In the genomic region with DNA sequence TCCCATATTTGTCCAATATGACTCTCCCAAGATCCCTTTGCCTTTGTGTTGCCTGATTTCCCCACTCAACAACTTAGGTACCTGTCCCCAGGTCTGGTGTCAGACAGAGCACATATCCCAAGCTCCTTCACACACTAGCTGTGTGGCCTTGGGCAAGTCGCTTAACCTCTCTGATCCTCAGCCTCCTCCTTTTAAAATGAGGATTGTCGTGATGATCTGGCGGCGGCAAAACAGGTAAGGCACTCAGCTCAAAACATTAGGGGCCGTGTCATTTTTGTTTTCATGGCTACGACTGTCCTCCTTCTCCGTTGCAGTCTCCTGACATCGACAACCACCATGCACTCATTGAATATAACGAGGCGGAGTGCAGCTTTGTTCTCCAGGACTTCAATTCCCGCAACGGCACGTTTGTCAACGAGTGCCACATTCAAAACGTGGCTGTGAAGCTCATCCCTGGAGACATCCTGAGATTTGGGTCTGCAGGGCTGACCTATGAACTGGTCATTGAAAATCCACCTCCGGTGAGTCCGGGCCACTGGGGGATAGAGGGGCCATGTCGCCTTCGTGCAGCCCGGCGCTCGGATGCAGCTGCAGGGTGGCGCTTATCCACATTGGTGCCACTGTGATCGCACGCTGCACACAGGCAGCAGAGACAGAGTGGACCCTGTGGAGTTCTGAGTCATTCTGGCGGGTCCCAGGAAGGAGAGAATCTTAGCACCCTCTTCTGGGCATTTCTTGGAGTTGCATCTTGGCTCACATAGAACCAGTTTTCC, we compare ENCODE assay signal across 1 cellular context.
A peak's percentile ranks its signal among the peaks of the same experiment; 100 is the strongest.
TF ChIP-seq lines count a peak whose summit lies in the region.

No MANE protein-coding gene starts in this region.

TF ChIP-seq in K562, 482 proteins besides CTCF, POLR2A, EP300 and RAD21 (continued from another document):
- 0 out of 2 replicates have a peak, but pooled peaks have one; percentile 23 for TF ChIP-seq TEAD4 (IDR thresholded peaks at IDR 0.05; ENCODE audit: low read length)
- TF ChIP-seq TEAD4 (CRISPR knock-in tag; IDR thresholded peaks at IDR 0.05; ENCODE audit: borderline replicate concordance): no peak
- TF ChIP-seq ZNF785 (CRISPR knock-in tag; IDR thresholded peaks at IDR 0.05): no peak
- peak; percentile 43; the same call in 1 of the 2 replicates for TF ChIP-seq XRCC5 (IDR thresholded peaks at IDR 0.05; ENCODE audit: low read depth, low read length)
- TF ChIP-seq ZNF764 (CRISPR knock-in tag; IDR thresholded peaks at IDR 0.05; ENCODE audit: low read depth): peak; percentile 68; the same call in 1 of the 2 replicates
- 0 out of 2 replicates have a peak, but pooled peaks have one; percentile 22 for TF ChIP-seq SP1 (CRISPR knock-in tag; IDR thresholded peaks at IDR 0.05)
- TF ChIP-seq SMC3 (conservative IDR thresholded peaks at IDR 0.05; ENCODE audit: insufficient read depth, low read depth, low read length): peak; percentile 79
- TF ChIP-seq JUN (IDR thresholded peaks at IDR 0.05; ENCODE audit: borderline replicate concordance, low read depth, low read length): peak; percentile 57; the same call in 1 of the 2 replicates
- TF ChIP-seq JUN (CRISPR knock-in tag; IDR thresholded peaks at IDR 0.05; ENCODE audit: borderline replicate concordance): no peak
- TF ChIP-seq RBM25 (IDR thresholded peaks at IDR 0.05; ENCODE audit: low read depth, low read length, severe bottlenecking): peak; percentile 97
- TF ChIP-seq CHD2 (IDR thresholded peaks at IDR 0.05; ENCODE audit: low read depth, low read length): 0 out of 2 replicates have a peak, but pooled peaks have one; percentile 15
- TF ChIP-seq CXXC5 (CRISPR knock-in tag; IDR thresholded peaks at IDR 0.05): 0 out of 2 replicates have a peak, but pooled peaks have one; percentile 12
- peak; percentile 29; the same call in 1 of the 2 replicates for TF ChIP-seq ZNF24 (IDR thresholded peaks at IDR 0.05)
- peak; percentile 13 to 73; a peak in 3 of 4 replicates for TF ChIP-seq RCOR1 (IDR thresholded peaks at IDR 0.05; ENCODE audit: borderline replicate concordance in 1 of 2, low read depth in 2 of 2, low read length in 2 of 2)
- TF ChIP-seq GATA2 (CRISPR knock-in tag; IDR thresholded peaks at IDR 0.05): 0 out of 2 replicates have a peak, but pooled peaks have one; percentile 10
- TF ChIP-seq L3MBTL2 (IDR thresholded peaks at IDR 0.05): 0 out of 2 replicates have a peak, but pooled peaks have one; percentile 48
- TF ChIP-seq STAG1 (CRISPR knock-in tag; IDR thresholded peaks at IDR 0.05; ENCODE audit: borderline replicate concordance): peak; percentile 63; the same call in 1 of the 2 replicates
- no peak for TF ChIP-seq TCFL5 (CRISPR knock-in tag; conservative IDR thresholded peaks at IDR 0.05)
- TF ChIP-seq FOSL1 (tag; conservative IDR thresholded peaks at IDR 0.05): peak; percentile 93
- peak; percentile 91 for TF ChIP-seq JUND (IDR thresholded peaks at IDR 0.05; ENCODE audit: borderline replicate concordance, low read depth, low read length)
- TF ChIP-seq JUND (tag; IDR thresholded peaks at IDR 0.05; ENCODE audit: borderline replicate concordance, low read depth, low read length): peak; percentile 87; the same call in 2 of the 3 replicates
- no peak for TF ChIP-seq NFRKB (IDR thresholded peaks at IDR 0.05; ENCODE audit: low read depth)
- no peak for TF ChIP-seq HDGF (IDR thresholded peaks at IDR 0.05)
- TF ChIP-seq MAFK (IDR thresholded peaks at IDR 0.05; ENCODE audit: low read length): peak; percentile 40
- no peak for TF ChIP-seq ATF1 (CRISPR knock-in tag; IDR thresholded peaks at IDR 0.05)
- peak; percentile 29; the same call in 1 of the 2 replicates for TF ChIP-seq ATF1 (tag; IDR thresholded peaks at IDR 0.05)
- TF ChIP-seq ARID2 (IDR thresholded peaks at IDR 0.05): peak; percentile 50; the same call in 1 of the 2 replicates
- peak; percentile 86 for TF ChIP-seq NFE2 (IDR thresholded peaks at IDR 0.05; ENCODE audit: low read depth)
TF ChIP-seq in K562: peak in this region for 47.
